ENCODE assay signal across 29 cellular contexts in the genomic region with DNA sequence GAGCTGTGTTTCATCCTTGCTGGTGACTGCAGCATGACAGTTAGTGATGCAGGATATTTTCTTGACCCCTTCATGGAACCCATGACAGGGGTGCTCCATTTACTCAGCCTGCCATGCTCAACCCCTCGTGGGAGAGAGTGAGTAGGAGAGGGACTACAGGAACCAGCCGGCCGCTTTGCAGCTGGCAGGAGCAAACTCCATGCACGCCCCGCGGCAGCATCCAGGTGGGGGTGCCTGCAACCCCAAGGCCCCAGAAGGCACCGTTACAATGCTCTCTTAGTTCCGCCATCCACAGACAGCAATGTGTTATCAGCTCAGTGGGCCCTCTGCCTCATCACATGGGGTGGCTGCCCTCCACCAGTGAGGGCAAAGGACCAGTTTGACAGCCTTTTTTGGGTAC.
"Had no signal": no experiment of that assay in that cellular context is flagged by ENCODE, and none has a peak within 500 bp of the region (broad histone marks: within the 10 kb centered on the region; RNA-seq: fewer than 3 reads in every experiment).

No MANE protein-coding gene starts in this region.

- H3K27me3 ChIP-seq: stomach, testis, thyroid gland, tibial artery, tibial nerve, transverse colon, upper lobe of left lung, upper lobe of right lung, uterus, vagina had no signal

- H3K4me3 Mint-ChIP-seq: stimulated activated effector memory CD8-positive, alpha-beta T cell treated with anti-CD3 and anti-CD28 coated beads, Interleukin-12 subunit alpha, Interleukin-12 subunit beta, amount 100 ng/mL, for 72 hours; stimulated activated memory B cell treated with anti-CD40 and anti-IgM and Interleukin-4, amounts not matched to agents 10 μg/mL and 1 μg/mL and 100 μg/mL, for 72 hours; stimulated activated naive B cell treated with anti-CD40 and anti-IgM and Interleukin-4, amounts not matched to agents 10 μg/mL and 1 μg/mL and 100 μg/mL, for 72 hours; stimulated activated naive CD8-positive, alpha-beta T cell treated with anti-CD3 and anti-CD28 coated beads, Interleukin-15, amount 100 ng/mL, for 72 hours; stimulated activated naive CD8-positive, alpha-beta T cell treated with anti-CD3 and anti-CD28 coated beads, Interleukin-15, Interleukin-2, amounts not matched to agents 100 ng/mL and 50 ng/mL, for 24 hours; type B pancreatic cell had no signal

- DNase-seq: stimulated activated CD4-positive, alpha-beta T cell treated with anti-CD3 and anti-CD28 coated beads, Interleukin-2, amount 100 ng/mL, for 48 hours; stimulated activated CD4-positive, alpha-beta T cell treated with anti-CD3 and anti-CD28 coated beads, Interleukin-4, amount 100 ng/mL, for 1 hour; stimulated activated CD4-positive, alpha-beta T cell treated with anti-CD3 and anti-CD28 coated beads, Interleukin-4, amount 100 ng/mL, for 24 hours; stimulated activated CD4-positive, alpha-beta T cell treated with anti-CD3 and anti-CD28 coated beads, Interleukin-4, amount 100 ng/mL, for 4 hours; stimulated activated CD8-positive, alpha-beta memory T cell treated with anti-CD3 and anti-CD28 coated beads, Interleukin-4, amount 100 ng/mL, for 48 hours; stimulated activated naive B cell treated with anti-CD40 and anti-IgM and Interleukin-4, amounts not matched to agents 10 μg/mL and 1 μg/mL and 100 μg/mL, for 72 hours; stimulated activated naive CD4-positive, alpha-beta T cell; stimulated activated naive CD4-positive, alpha-beta T cell treated with Interleukin-2 at 50 U/mL for 16 hours; stimulated activated naive CD8-positive, alpha-beta T cell treated with anti-CD3 and anti-CD28 coated beads, Interleukin-15, amount 100 ng/mL, for 72 hours; stimulated activated naive CD8-positive, alpha-beta T cell treated with anti-CD3 and anti-CD28 coated beads, Interleukin-15, Interleukin-2, amounts not matched to agents 100 U/mL and 50 U/mL, for 24 hours; stomach; substantia nigra; testis; thyroid gland; tibial artery; transverse colon; trophoblast cell; upper lobe of right lung; uterus had no signal

- H3K36me3 ChIP-seq: stomach, suprapubic skin, thoracic aorta, thyroid gland, tibial artery, tibial nerve, transverse colon, upper lobe of left lung, upper lobe of right lung, uterus, vagina had no signal

- H3K4me1 Mint-ChIP-seq: stimulated activated effector memory CD8-positive, alpha-beta T cell treated with anti-CD3 and anti-CD28 coated beads, Interleukin-12 subunit alpha, Interleukin-12 subunit beta, amount 100 ng/mL, for 72 hours; stimulated activated memory B cell treated with anti-CD40 and anti-IgM and Interleukin-4, amounts not matched to agents 10 μg/mL and 1 μg/mL and 100 μg/mL, for 72 hours; stimulated activated naive B cell treated with anti-CD40 and anti-IgM and Interleukin-4, amounts not matched to agents 10 μg/mL and 1 μg/mL and 100 μg/mL, for 72 hours; stimulated activated naive CD8-positive, alpha-beta T cell treated with anti-CD3 and anti-CD28 coated beads, Interleukin-15, amount 100 ng/mL, for 72 hours had no signal

- ATAC-seq: stimulated activated effector memory CD8-positive, alpha-beta T cell treated with anti-CD3 and anti-CD28 coated beads, Interleukin-12 subunit alpha, Interleukin-12 subunit beta, amount 100 ng/mL, for 72 hours; stimulated activated memory B cell treated with anti-CD40 and anti-IgM and Interleukin-4, amounts not matched to agents 10 μg/mL and 1 μg/mL and 100 μg/mL, for 72 hours; stimulated activated naive B cell treated with anti-CD40 and anti-IgM and Interleukin-4, amounts not matched to agents 10 μg/mL and 1 μg/mL and 100 μg/mL, for 72 hours; stimulated activated naive CD8-positive, alpha-beta T cell treated with anti-CD3 and anti-CD28 coated beads, Interleukin-15, amount 100 ng/mL, for 72 hours; stimulated activated naive CD8-positive, alpha-beta T cell treated with anti-CD3 and anti-CD28 coated beads, Interleukin-15, Interleukin-2, amounts not matched to agents 100 U/mL and 50 U/mL, for 24 hours; upper lobe of right lung had no signal

- H3K4me1 ChIP-seq: stomach, suprapubic skin, testis, thyroid gland, tibial artery, tibial nerve, transverse colon, upper lobe of left lung, upper lobe of right lung, uterus, vagina had no signal

- H3K4me3 ChIP-seq: stomach, suprapubic skin, testis, thoracic aorta, thyroid gland, tibial artery, tibial nerve, transverse colon, upper lobe of left lung, upper lobe of right lung, uterus, vagina had no signal

- H3K27ac Mint-ChIP-seq: stimulated activated effector memory CD8-positive, alpha-beta T cell treated with anti-CD3 and anti-CD28 coated beads, Interleukin-12 subunit alpha, Interleukin-12 subunit beta, amount 100 ng/mL, for 72 hours; stimulated activated memory B cell treated with anti-CD40 and anti-IgM and Interleukin-4, amounts not matched to agents 10 μg/mL and 1 μg/mL and 100 μg/mL, for 72 hours; stimulated activated naive B cell treated with anti-CD40 and anti-IgM and Interleukin-4, amounts not matched to agents 10 μg/mL and 1 μg/mL and 100 μg/mL, for 72 hours; stimulated activated naive CD8-positive, alpha-beta T cell treated with anti-CD3 and anti-CD28 coated beads, Interleukin-15, amount 100 ng/mL, for 72 hours; stimulated activated naive CD8-positive, alpha-beta T cell treated with anti-CD3 and anti-CD28 coated beads, Interleukin-15, Interleukin-2, amounts not matched to agents 100 ng/mL and 50 ng/mL, for 24 hours; type B pancreatic cell had no signal

- H3K27ac ChIP-seq: stomach, suprapubic skin, testis, thoracic aorta, thyroid gland, tibial artery, tibial nerve, transverse colon, upper lobe of left lung, upper lobe of right lung, uterus, vagina had no signal

- H3K36me3 Mint-ChIP-seq: stimulated activated effector memory CD8-positive, alpha-beta T cell treated with anti-CD3 and anti-CD28 coated beads, Interleukin-12 subunit alpha, Interleukin-12 subunit beta, amount 100 ng/mL, for 72 hours; stimulated activated memory B cell treated with anti-CD40 and anti-IgM and Interleukin-4, amounts not matched to agents 10 μg/mL and 1 μg/mL and 100 μg/mL, for 72 hours; stimulated activated naive B cell treated with anti-CD40 and anti-IgM and Interleukin-4, amounts not matched to agents 10 μg/mL and 1 μg/mL and 100 μg/mL, for 72 hours; type B pancreatic cell had no signal

- H3K9me3 ChIP-seq: suprapubic skin, testis, thoracic aorta, thyroid gland, tibial artery, tibial nerve, transverse colon, upper lobe of left lung, upper lobe of right lung, uterus, vagina had no signal

- FAIRE-seq: urothelium cell line had no signal

- H3K9me3 Mint-ChIP-seq: stimulated activated effector memory CD8-positive, alpha-beta T cell treated with anti-CD3 and anti-CD28 coated beads, Interleukin-12 subunit alpha, Interleukin-12 subunit beta, amount 100 ng/mL, for 72 hours; stimulated activated naive CD8-positive, alpha-beta T cell treated with anti-CD3 and anti-CD28 coated beads, Interleukin-15, amount 100 ng/mL, for 72 hours; stimulated activated naive CD8-positive, alpha-beta T cell treated with anti-CD3 and anti-CD28 coated beads, Interleukin-15, Interleukin-2, amounts not matched to agents 100 ng/mL and 50 ng/mL, for 24 hours; type B pancreatic cell had no signal
